20 cellular contexts compared by ENCODE assay signal in genomic region chr16:78980825-78981224, GRCh38.
DNase-seq lines count a peak whose midpoint lies in the region; ATAC-seq, FAIRE-seq and TF ChIP-seq lines count a peak whose summit lies in the region.
"Had no signal": no experiment of that assay in that cellular context is flagged by ENCODE, and none has a peak within 500 bp of the region (broad histone marks: within the 10 kb centered on the region; RNA-seq: fewer than 3 reads in every experiment).

No MANE protein-coding gene starts in this region.

- WGBS in HepG2 (ENCODE audit: low lambda C conversion rate) = 45% methylated on average over 6 of the region's 6 CpGs
- 88% methylated on average over 3 of the region's 6 CpGs for WGBS in right lobe of liver (ENCODE audit: insufficient coverage, low coverage, low lambda C conversion rate, missing lambda C conversion rate)
- WGBS in K562 (ENCODE audit: insufficient coverage, low coverage, missing lambda C conversion rate) = 7% methylated on average over 6 of the region's 6 CpGs

- H3K9me1 ChIP-seq in K562 (ENCODE audit: control insufficient read depth, insufficient read depth, low read length) = no peaks in the 10 kb centered on the region

- TF ChIP-seq CTCF in HepG2 (CRISPR knock-in tag; IDR thresholded peaks at IDR 0.05) (no peak), right lobe of liver (IDR thresholded peaks at IDR 0.05) (no peak), K562 (IDR thresholded peaks at IDR 0.05 in 2 of 3, conservative IDR thresholded peaks at IDR 0.05 in 1 of 3; ENCODE audit: insufficient read depth in 2 of 3, low read depth in 1 of 3, low read length in 3 of 3) (no peak)

- no TSS peak for BruUV-seq in HepG2 (replicated peaks; lab: Mats Ljungman, UMichigan)
- BruUV-seq in K562 (replicated peaks; lab: Mats Ljungman, UMichigan) = no TSS peak

- H3K79me2 ChIP-seq in HepG2 (ENCODE audit: insufficient read depth, low read length) (no peaks in the 10 kb centered on the region), K562 (ENCODE audit: control insufficient read depth, insufficient read depth, low read length) (no peaks in the 10 kb centered on the region)

- CTCF ChIA-PET in HepG2 (lab: Yijun Ruan, JAX; ENCODE audit: low intra/inter-chr PET ratio, low total read pairs) = no interaction called here
- CTCF ChIA-PET in K562 (lab: Yijun Ruan, JAX; ENCODE audit: low intra/inter-chr PET ratio) = no interaction called here

- H3K4me1 ChIP-seq in HepG2 (ENCODE audit: insufficient read depth, low read length) (peaks cover 17% of the 10 kb centered on the region), right lobe of liver (peaks cover 0 to 7% (median 0%) of the 10 kb centered on the region in 4 donors), K562 (replicated peaks in 1 of 2; ENCODE audit: control insufficient read depth in 2 of 2, insufficient read depth in 2 of 2, low read length in 2 of 2) (no peaks in the 10 kb centered on the region)
- H3K4me1 ChIP-seq: A549; BLaER1 treated with 17β-estradiol and CSF1 and Interleukin-3, amounts not matched to agents 10 nM and 100 nM; Caco-2 had no signal

- intact Hi-C loops in HepG2 (cut with micrococcal nuclease; ENCODE audit: unreplicated experiment) = no loop called here
- intact Hi-C loops in right lobe of liver (cut with DNase I) = no loop called here
- intact Hi-C loops in K562 (cut with micrococcal nuclease) = no loop called here
- intact Hi-C loops in head of caudate nucleus (cut with DNase I) = no loop called here

- no peak for TF ChIP-seq RAD21 in HepG2 (CRISPR knock-in tag; IDR thresholded peaks at IDR 0.05)
- no peak for TF ChIP-seq RAD21 in K562 (CRISPR knock-in tag; conservative IDR thresholded peaks at IDR 0.05 in 1 of 2, IDR thresholded peaks at IDR 0.05 in 1 of 2)

- POLR2A ChIA-PET in HepG2 (lab: Yijun Ruan, JAX) = no interaction called here
- POLR2A ChIA-PET in K562 (lab: Yijun Ruan, JAX) = no interaction called here

- no peaks in the 10 kb centered on the region for H4K20me1 ChIP-seq in HepG2 (ENCODE audit: insufficient read depth, low read length)
- H4K20me1 ChIP-seq in K562 (replicated peaks; ENCODE audit: control insufficient read depth, insufficient read depth, low read length) = 0 out of 2 replicates have a peak, but pooled peaks cover 1% of the 10 kb centered on the region
- H4K20me1 ChIP-seq: BLaER1 treated with 17β-estradiol and CSF1 and Interleukin-3, amounts not matched to agents 10 nM and 100 nM had no signal

- no peak for TF ChIP-seq POLR2A in HepG2 (IDR thresholded peaks at IDR 0.05; ENCODE audit: insufficient read depth in 1 of 2, low read depth in 2 of 2, low read length in 2 of 2)
- no peak for TF ChIP-seq POLR2A in right lobe of liver (IDR thresholded peaks at IDR 0.05)
- TF ChIP-seq POLR2A in K562 (conservative IDR thresholded peaks at IDR 0.05) = no peak
- TF ChIP-seq POLR2A in GM18505 (IDR thresholded peaks at IDR 0.05; ENCODE audit: borderline replicate concordance, extremely low read depth, insufficient read depth, insufficient read length) = no peak

- TF ChIP-seq EP300 in HepG2 (IDR thresholded peaks at IDR 0.05; ENCODE audit: low read depth in 2 of 2, low read length in 2 of 2) (no peak), HepG2 (CRISPR knock-in tag; IDR thresholded peaks at IDR 0.05; ENCODE audit: borderline replicate concordance) (no peak), K562 (IDR thresholded peaks at IDR 0.05; ENCODE audit: low read length) (no peak)

- no peak for FAIRE-seq in HepG2 (lab: Jason Lieb, UNC)
- FAIRE-seq in K562 (lab: Jason Lieb, UNC) = no peak
- FAIRE-seq: A549, D721Med, G401.6, GM12891, GM18507 had no signal

- no peaks in the 10 kb centered on the region for H3K27me3 ChIP-seq in HepG2 (ENCODE audit: control insufficient read depth in 1 of 2, insufficient read depth in 2 of 2, low read length in 2 of 2)
- H3K27me3 ChIP-seq in right lobe of liver = no peaks in the 10 kb centered on the region
- peaks cover 11 to 25% of the 10 kb centered on the region in 2 experiments; a peak in 4 of 5 replicates for H3K27me3 ChIP-seq in K562 (ENCODE audit: control insufficient read depth in 2 of 2, insufficient read depth in 2 of 2, low read length in 2 of 2)
- H3K27me3 ChIP-seq: BLaER1 treated with 17β-estradiol and CSF1 and Interleukin-3, amounts not matched to agents 10 nM and 100 nM had no signal

- H3K9me3 ChIP-seq in HepG2 (ENCODE audit: low read length) (no peaks in the 10 kb centered on the region), right lobe of liver (no peaks in the 10 kb centered on the region), K562 (replicated peaks; ENCODE audit: control insufficient read depth, insufficient read depth, low read depth, low read length) (no peaks in the 10 kb centered on the region)
- H3K9me3 ChIP-seq: A549, Caco-2 had no signal

- in situ Hi-C loops in HepG2 (cut with HindIII; ENCODE audit: extremely low pct_ligation_motif_present, low pct_unique_long_range_greater_than_20kb) = no loop called here
- in situ Hi-C loops in K562 (cut with MboI) = no loop called here

- no peak overlapping the region for H2AFZ ChIP-seq in HepG2 (ENCODE audit: low read length)
- H2AFZ ChIP-seq in K562 (ENCODE audit: low read depth, low read length) = no peak overlapping the region

- ATAC-seq in HepG2 (no peak), right lobe of liver (no peak), K562 (no peak), GM18505 (IDR thresholded peaks at IDR 0.05; ENCODE audit: unreplicated experiment) (no peak)
- ATAC-seq: A549; CD8-positive, alpha-beta T cell had no signal

- H3K36me3 ChIP-seq in HepG2 (replicated peaks in 1 of 2; ENCODE audit: control insufficient read depth in 1 of 2, insufficient read depth in 2 of 2, low read length in 2 of 2) (no peaks in the 10 kb centered on the region), right lobe of liver (no peaks in the 10 kb centered on the region), K562 (ENCODE audit: control insufficient read depth, insufficient read depth, low read length) (no peaks in the 10 kb centered on the region)
- H3K36me3 ChIP-seq: BLaER1 treated with 17β-estradiol and CSF1 and Interleukin-3, amounts not matched to agents 10 nM and 100 nM had no signal

- H3K9ac ChIP-seq in HepG2 (ENCODE audit: insufficient read depth, low read depth, low read length) = no peak overlapping the region
- H3K9ac ChIP-seq in K562 (ENCODE audit: insufficient read depth in 1 of 2, low read depth in 2 of 2, low read length in 2 of 2) = no peak overlapping the region
- H3K9ac ChIP-seq: BLaER1 treated with 17β-estradiol and CSF1 and Interleukin-3, amounts not matched to agents 10 nM and 100 nM had no signal

- H3K27ac ChIP-seq in HepG2 (ENCODE audit: extremely low read length, insufficient read depth, low read length) (no peak overlapping the region), right lobe of liver (no peak overlapping the region), K562 (ENCODE audit: extremely low read depth, low read depth, low read length) (no peak overlapping the region)
- H3K27ac ChIP-seq: 22Rv1; A549; BLaER1 treated with 17β-estradiol and CSF1 and Interleukin-3, amounts not matched to agents 10 nM and 100 nM; C4-2B had no signal

- DNase-seq in HepG2 (ENCODE audit: low spot score) (no peak), right lobe of liver (no peak), K562 (ENCODE audit: extremely low read depth in 1 of 4, low spot score in 3 of 4) (no peak), head of caudate nucleus (no peak)
- DNase-seq: AML-193; Caco-2; Calu3; CD4-positive, alpha-beta T cell; CD8-positive, alpha-beta T cell; DMS79 treated with DMSO at 0.1 percent for 48 hours; GF-D8 had no signal

- H3K4me3 ChIP-seq in HepG2 (replicated peaks in 1 of 3; ENCODE audit: insufficient read depth in 1 of 3, low read depth in 2 of 3, low read length in 3 of 3) = no peak overlapping the region
- H3K4me3 ChIP-seq in right lobe of liver = no peak overlapping the region
- no peak overlapping the region for H3K4me3 ChIP-seq in K562
- H3K4me3 ChIP-seq: A549; BLaER1 treated with 17β-estradiol and CSF1 and Interleukin-3, amounts not matched to agents 10 nM and 100 nM had no signal

- H3K4me2 ChIP-seq in HepG2 (ENCODE audit: low read depth, low read length) = no peak overlapping the region
- no peak overlapping the region for H3K4me2 ChIP-seq in K562 (ENCODE audit: insufficient read depth, low read length)
- H3K4me2 ChIP-seq: A549; BLaER1 treated with 17β-estradiol and CSF1 and Interleukin-3, amounts not matched to agents 10 nM and 100 nM had no signal

TF ChIP-seq in HepG2, 621 proteins besides CTCF, POLR2A, EP300 and RAD21:
- no peak for TF ChIP-seq JDP2 (CRISPR knock-in tag; IDR thresholded peaks at IDR 0.05; ENCODE audit: borderline replicate concordance)
- TF ChIP-seq CEBPB (IDR thresholded peaks at IDR 0.05; ENCODE audit: borderline replicate concordance, low read depth, low read length) = peak; percentile 81

TF ChIP-seq in K562, 482 proteins besides CTCF, POLR2A, EP300 and RAD21:
- TF ChIP-seq NR0B1 (IDR thresholded peaks at IDR 0.05; ENCODE audit: partially characterized antibody) (no peak), TAL1 (IDR thresholded peaks at IDR 0.05) (no peak), HNRNPUL1 (IDR thresholded peaks at IDR 0.05; ENCODE audit: low read length) (no peak), MAFK (IDR thresholded peaks at IDR 0.05; ENCODE audit: low read length) (no peak), CEBPG (CRISPR knock-in tag; IDR thresholded peaks at IDR 0.05) (no peak), CEBPG (tag; conservative IDR thresholded peaks at IDR 0.05 in 1 of 2, IDR thresholded peaks at IDR 0.05 in 1 of 2) (peak in 1 of 2 experiments; percentile 52; a peak in 2 of 4 replicates), ATF3 (IDR thresholded peaks at IDR 0.05) (peak; percentile 53), ATF3 (CRISPR knock-in tag; conservative IDR thresholded peaks at IDR 0.05) (no peak)

Comparison
In these comparisons a context has a peak if more than half of its experiments do, and no peak if none do; other contexts are left out.
1. Of the 241 proteins assayed by ChIP-seq in both HepG2 and K562: peak only in HepG2: CEBPB; only in K562: none; in both: none; in neither: 238; mixed calls (peak in some experiments, not most) for 2.